ENCODE assay signal across 1 cellular context in the genomic region with DNA sequence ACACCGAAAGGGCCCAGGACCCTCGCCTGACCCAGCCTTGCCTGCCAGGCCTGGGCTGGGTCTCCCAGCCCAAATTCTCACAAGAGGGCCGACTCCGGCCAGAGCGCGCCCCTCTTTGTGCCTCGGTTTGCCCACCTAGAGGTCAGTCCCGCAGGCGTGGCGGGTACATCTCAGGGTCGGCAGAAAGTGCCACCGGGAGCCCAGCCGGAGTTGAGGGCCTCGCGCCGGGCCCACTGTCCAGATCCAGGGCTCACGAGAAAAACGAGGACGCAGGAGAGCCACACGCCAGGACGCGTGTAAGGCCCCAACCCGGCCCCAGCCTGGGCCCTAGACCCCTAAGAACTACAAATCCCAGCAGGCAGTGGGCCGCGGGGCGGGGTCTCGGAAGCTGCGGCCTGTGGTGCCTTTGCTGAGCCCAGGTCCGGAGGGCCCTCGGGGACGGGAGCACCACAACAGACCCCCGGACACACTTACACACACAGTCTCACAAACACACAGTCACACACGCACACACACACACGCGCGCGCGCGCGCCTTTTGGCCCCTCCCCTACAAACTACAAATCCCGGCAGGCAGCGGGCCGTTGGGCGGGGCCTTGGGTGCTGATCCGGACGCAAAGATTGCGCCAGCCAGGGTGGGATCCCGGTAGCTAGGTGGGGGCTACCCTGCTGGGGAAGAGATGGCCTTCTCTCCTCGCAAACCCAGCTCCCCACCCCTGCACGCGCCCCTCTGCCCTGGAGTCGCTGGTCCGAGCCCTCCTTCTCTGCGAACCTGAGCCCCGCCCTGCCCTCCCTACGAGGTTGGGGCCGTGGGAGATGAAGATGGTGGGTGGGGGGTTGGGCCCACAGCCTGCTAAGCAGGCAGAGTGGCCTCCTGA.
TF ChIP-seq lines count a peak whose summit lies in the region.

A gene (plus strand): TSS at position 583 of the 877 bp plus-strand sequence. CDS start 10,752 bp downstream, outside the sequence.

TF ChIP-seq in IMR-90, 13 proteins besides CTCF, POLR2A, EP300 and RAD21:
- TF ChIP-seq, protein P1, sequence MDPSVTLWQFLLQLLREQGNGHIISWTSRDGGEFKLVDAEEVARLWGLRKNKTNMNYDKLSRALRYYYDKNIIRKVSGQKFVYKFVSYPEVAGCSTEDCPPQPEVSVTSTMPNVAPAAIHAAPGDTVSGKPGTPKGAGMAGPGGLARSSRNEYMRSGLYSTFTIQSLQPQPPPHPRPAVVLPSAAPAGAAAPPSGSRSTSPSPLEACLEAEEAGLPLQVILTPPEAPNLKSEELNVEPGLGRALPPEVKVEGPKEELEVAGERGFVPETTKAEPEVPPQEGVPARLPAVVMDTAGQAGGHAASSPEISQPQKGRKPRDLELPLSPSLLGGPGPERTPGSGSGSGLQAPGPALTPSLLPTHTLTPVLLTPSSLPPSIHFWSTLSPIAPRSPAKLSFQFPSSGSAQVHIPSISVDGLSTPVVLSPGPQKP (IDR thresholded peaks at IDR 0.05; ENCODE audit: borderline replicate concordance, low read depth, low read length): no peak
- peak; percentile 82 for TF ChIP-seq CEBPB (IDR thresholded peaks at IDR 0.05; ENCODE audit: low read depth, low read length)
- TF ChIP-seq MAZ (IDR thresholded peaks at IDR 0.05; ENCODE audit: borderline replicate concordance, low read depth, low read length): peak; percentile 83
